Comparison of ENCODE assay signal across 2 cellular contexts in the genomic region with DNA sequence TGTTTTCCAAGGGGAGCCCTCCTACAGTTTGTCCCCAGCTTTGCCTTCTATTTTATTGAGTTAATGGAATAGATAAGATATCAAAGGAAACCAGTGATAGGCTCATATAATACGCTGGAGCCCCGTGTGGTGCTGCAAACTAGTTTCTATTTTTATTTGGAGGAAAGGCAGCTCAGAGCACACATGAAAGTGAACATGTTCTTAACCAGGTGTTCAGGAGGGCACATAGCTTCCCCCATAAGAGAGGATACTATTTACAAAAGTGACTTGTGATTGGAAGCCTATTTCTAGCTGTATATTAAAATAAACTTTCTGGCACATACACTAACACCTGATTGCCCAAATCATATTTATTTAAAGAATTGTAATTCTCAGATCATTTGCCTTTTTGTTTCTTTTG.
TF ChIP-seq lines count a peak whose summit lies in the region.

No MANE protein-coding gene starts in this region.

TF ChIP-seq in GM23338, 12 proteins besides CTCF, POLR2A, EP300 and RAD21:
- no peak for TF ChIP-seq REST (IDR thresholded peaks at IDR 0.05; ENCODE audit: unreplicated experiment)
- TF ChIP-seq ZNF331 (CRISPR knock-in tag; IDR thresholded peaks at IDR 0.05; ENCODE audit: low read depth): no peak
- TF ChIP-seq EZH2phosphoT487 (IDR thresholded peaks at IDR 0.05; ENCODE audit: unreplicated experiment): no peak
- no peak for TF ChIP-seq ZNF114 (CRISPR knock-in tag; IDR thresholded peaks at IDR 0.05)
- TF ChIP-seq POLR2AphosphoS5 (IDR thresholded peaks at IDR 0.05; ENCODE audit: low read depth): no peak
- TF ChIP-seq ETS1 (IDR thresholded peaks at IDR 0.05): no peak
- no peak for TF ChIP-seq EZH2 (IDR thresholded peaks at IDR 0.05; ENCODE audit: low read depth, unreplicated experiment)

TF ChIP-seq in neural cell, 6 proteins besides CTCF, POLR2A, EP300 and RAD21 (continued from another document):
- TF ChIP-seq REST (IDR thresholded peaks at IDR 0.05; ENCODE audit: borderline replicate concordance) (no peak), TAF1 (IDR thresholded peaks at IDR 0.05; ENCODE audit: low read depth) (no peak), MXI1 (conservative IDR thresholded peaks at IDR 0.05; ENCODE audit: poor library complexity, severe bottlenecking) (no peak), POLR2AphosphoS5 (IDR thresholded peaks at IDR 0.05) (no peak), SMC3 (conservative IDR thresholded peaks at IDR 0.05; ENCODE audit: poor library complexity) (no peak)
TF ChIP-seq in neural cell: peak in this region for 0.
